12 cellular contexts compared by ENCODE assay signal in genomic region chr4:8592366-8593267, GRCh38. TPM values are rescaled to one million over a fixed set of nuclear protein-coding genes. Genes with fewer than 3 reads are reported as not detected.
DNase-seq lines count a peak whose midpoint lies in the region; ATAC-seq and TF ChIP-seq lines count a peak whose summit lies in the region.
"Had no signal": no experiment of that assay in that cellular context is flagged by ENCODE, and none has a peak within 500 bp of the region (broad histone marks: within the 10 kb centered on the region; RNA-seq: fewer than 3 reads in every experiment).

TSS of gene CPZ (plus strand) at chr4:8592765. CDS start at chr4:8592834, 69 bp downstream.

- no peaks in the 10 kb centered on the region for H3K36me3 ChIP-seq in esophagus muscularis mucosa
- H3K36me3 ChIP-seq: gastrocnemius medialis had no signal

- intact Hi-C loops in esophagus muscularis mucosa (cut with DNase I) = loop anchor here (5.0 to 10.0 kb wide), 3 partner anchors 58 to 350 kb away; no protein-coding TSS in a partner anchor

- no peak for TF ChIP-seq EP300 in Ishikawa (IDR thresholded peaks at IDR 0.05; ENCODE audit: borderline replicate concordance)
- no peak for TF ChIP-seq EP300 in esophagus muscularis mucosa (IDR thresholded peaks at IDR 0.05)

- H3K9me3 ChIP-seq in esophagus muscularis mucosa = no peaks in the 10 kb centered on the region
- H3K9me3 ChIP-seq: gastrocnemius medialis had no signal

- peaks cover 5 to 22% (median 21%) of the 10 kb centered on the region in 4 donors for H3K4me1 ChIP-seq in esophagus muscularis mucosa
- H3K4me1 ChIP-seq: gastrocnemius medialis had no signal

- CTCF ChIA-PET in AG04449 (lab: Yijun Ruan, JAX) = interaction anchor here (0.6 to 10.5 kb wide), 6 partner anchors 13 to 132 kb away, joined by 3 to 202 read pairs (median 4); no protein-coding TSS in a partner anchor

- TF ChIP-seq RAD21 in Ishikawa (IDR thresholded peaks at IDR 0.05; ENCODE audit: low read depth) = no peak

- peak within 1 kb of the TSS; percentile 82 for H3K4me3 ChIP-seq in AG04449 (ENCODE audit: low read depth, low read length)
- peak within 1 kb of the TSS; percentile 1 to 46 (median 30) for H3K4me3 ChIP-seq in esophagus muscularis mucosa
- H3K4me3 ChIP-seq: gastrocnemius medialis had no signal

- POLR2A ChIA-PET in AG04449 (lab: Yijun Ruan, JAX) = interaction anchor here (0.8 to 1.3 kb wide), 6 partner anchors 10 to 124 kb away, joined by 3 to 12 read pairs (median 4); partner anchors contain the start of gene GPR78

- DNase-seq in AG04449 (ENCODE audit: low read depth, low spot score) (no peak), esophagus muscularis mucosa (ENCODE audit: extremely low spot score) (no peak), myocyte (ENCODE audit: low read depth) (peak; percentile 56), globus pallidus (ENCODE audit: low spot score) (no peak), D341Med (ENCODE audit: low spot score) (no peak), ureter (ENCODE audit: low spot score) (no peak)
- DNase-seq: activated B cell treated with CpG ODN at 0.5 μM for 24 hours; CD4-positive, alpha-beta memory T cell; gastrocnemius medialis had no signal

- peaks cover 0 to 69% (median 15%) of the 10 kb centered on the region in 4 donors for H3K27me3 ChIP-seq in esophagus muscularis mucosa

- no peak for TF ChIP-seq POLR2A in esophagus muscularis mucosa (IDR thresholded peaks at IDR 0.05; ENCODE audit: low read depth)

- 0% methylated on average over 10 of the region's 58 CpGs for WGBS in esophagus muscularis mucosa

- ATAC-seq in HG03442 (IDR thresholded peaks at IDR 0.05; ENCODE audit: unreplicated experiment) = no peak
- ATAC-seq: gastrocnemius medialis had no signal

- H3K27ac ChIP-seq in esophagus muscularis mucosa (replicated peaks in 1 of 4) = no peak within 1 kb of the TSS
- H3K27ac ChIP-seq: gastrocnemius medialis, KMS-11 had no signal

- TF ChIP-seq CTCF in AG04449 (IDR thresholded peaks at IDR 0.05; ENCODE audit: insufficient read depth, low read length, missing control alignments) (no peak), esophagus muscularis mucosa (IDR thresholded peaks at IDR 0.05) (no peak)

TF ChIP-seq in Ishikawa, 13 proteins besides CTCF, POLR2A, EP300 and RAD21:
- 0 out of 2 replicates have a peak, but pooled peaks have one; percentile 9 for TF ChIP-seq NFIC (IDR thresholded peaks at IDR 0.05)
- no peak for TF ChIP-seq CEBPB (IDR thresholded peaks at IDR 0.05)
- TF ChIP-seq CREB1 (IDR thresholded peaks at IDR 0.05; ENCODE audit: low read depth) = no peak
- 0 out of 2 replicates have a peak, but pooled peaks have one; percentile 20 for TF ChIP-seq TEAD4 (IDR thresholded peaks at IDR 0.05)
- no peak for TF ChIP-seq REST (IDR thresholded peaks at IDR 0.05; ENCODE audit: low read depth)
- peak; percentile 19; the same call in 1 of the 2 replicates for TF ChIP-seq ZBTB7A (IDR thresholded peaks at IDR 0.05; ENCODE audit: low read depth)
- TF ChIP-seq, protein P1, sequence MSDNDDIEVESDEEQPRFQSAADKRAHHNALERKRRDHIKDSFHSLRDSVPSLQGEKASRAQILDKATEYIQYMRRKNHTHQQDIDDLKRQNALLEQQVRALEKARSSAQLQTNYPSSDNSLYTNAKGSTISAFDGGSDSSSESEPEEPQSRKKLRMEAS (IDR thresholded peaks at IDR 0.05) = 0 out of 2 replicates have a peak, but pooled peaks have one; percentile 8

RNA-seq across cellular contexts. Expression of gene CPZ, which starts in this region (rescaled TPM):
- 1 to 10 TPM in 3 of 4 donors, under 1 TPM in 1; 0.42 to 2.7 (median 2.2) TPM for total RNA-seq in esophagus muscularis mucosa
- 22.5 and 31.3 TPM in 2 replicates for total RNA-seq in myocyte
- 30.6 TPM for polyA plus RNA-seq in myocyte (2012)
- 7.4 TPM for total RNA-seq in ureter
- total RNA-seq: activated B cell treated with CpG ODN at 0.5 μM for 24 hours; CD4-positive, alpha-beta memory T cell; gastrocnemius medialis had no signal
- polyA plus RNA-seq: CD4-positive, alpha-beta memory T cell had no signal
